Comparison of ENCODE assay signal across 7 cellular contexts in the genomic region with DNA sequence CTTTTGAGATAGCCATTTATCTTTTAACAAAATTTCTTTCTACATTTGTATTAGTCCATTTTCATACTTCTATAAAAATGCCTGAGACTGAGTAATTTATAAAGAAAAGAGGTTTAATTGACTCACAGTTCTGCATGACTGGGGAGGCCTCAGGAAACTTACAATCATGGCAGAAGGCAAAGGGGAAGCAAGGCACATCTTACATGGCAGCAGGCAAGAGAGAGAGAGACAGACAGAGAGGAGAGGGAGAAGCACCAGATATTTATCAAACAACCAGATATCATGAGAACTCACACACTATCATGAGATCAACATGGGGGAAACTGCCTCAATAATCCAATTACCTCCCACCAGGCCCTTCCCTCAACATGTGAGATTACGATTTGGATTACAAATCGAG. TPM values are rescaled to one million over a fixed set of nuclear protein-coding genes. Genes with fewer than 3 reads are reported as not detected.
"Had no signal": no experiment of that assay in that cellular context is flagged by ENCODE, and none has a peak within 500 bp of the region (broad histone marks: within the 10 kb centered on the region; RNA-seq: fewer than 3 reads in every experiment).

No MANE protein-coding gene starts in this region.

RNA-seq across cellular contexts. Expression of a gene that starts 23.2 kb away (rescaled TPM):
- total RNA-seq: GM23248, GM23338, H1, H7, H9, HFFc6 had no signal
- polyA plus RNA-seq: GM23248, GM23338, H1 had no signal

RNA-seq across cellular contexts. Expression of a gene that starts 57.0 kb away (rescaled TPM):
- total RNA-seq: GM23248, GM23338, H1, H4, H7, H9, HFFc6 had no signal
- polyA plus RNA-seq: GM23248, GM23338, H1 had no signal
